In the genomic region with DNA sequence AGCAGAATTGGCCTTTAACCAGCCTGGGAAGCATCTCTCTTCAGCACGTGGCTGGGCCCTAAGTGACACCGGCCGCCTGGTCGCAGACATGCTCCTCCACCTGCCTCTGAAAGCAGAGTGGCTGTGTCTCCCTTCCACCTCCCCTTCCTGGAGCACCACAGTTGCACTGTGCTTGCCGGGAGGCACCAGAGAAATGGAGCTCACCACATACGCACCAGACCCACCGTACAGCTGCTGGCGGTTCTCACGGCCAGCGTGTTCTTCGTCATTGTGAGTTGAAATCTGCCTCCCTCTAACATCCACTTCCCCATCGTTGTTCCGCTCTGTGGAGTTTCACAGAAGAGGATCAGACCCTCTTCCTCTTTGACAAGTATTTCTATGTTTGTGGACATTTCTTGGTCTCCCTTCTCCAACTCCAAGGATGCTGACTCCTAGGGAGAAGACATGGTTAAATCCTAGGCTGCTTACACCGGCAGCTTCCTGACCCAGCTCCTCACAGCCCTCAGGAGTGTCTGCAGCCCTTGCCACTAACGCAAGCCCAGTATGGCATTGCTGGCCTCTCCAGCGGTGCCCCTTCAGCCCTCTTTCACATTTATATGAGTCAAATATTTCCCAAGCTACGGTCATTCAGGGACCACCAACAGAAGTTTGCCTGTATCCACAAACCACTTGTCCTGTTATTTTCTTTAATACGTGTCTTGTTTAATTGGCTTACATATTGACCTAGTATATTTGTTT, we compare ENCODE assay signal across 6 cellular contexts. TPM values are rescaled to one million over a fixed set of nuclear protein-coding genes. Genes with fewer than 3 reads are reported as not detected.
"Had no signal": no experiment of that assay in that cellular context is flagged by ENCODE, and none has a peak within 500 bp of the region (broad histone marks: within the 10 kb centered on the region; RNA-seq: fewer than 3 reads in every experiment).

No MANE protein-coding gene starts in this region.

- DNase-seq: activated CD8-positive, alpha-beta memory T cell treated with anti-CD3 and anti-CD28 coated beads, Interleukin-2, amount 50 U/mL, for 4 hours; naive thymus-derived CD8-positive, alpha-beta T cell; ovary; T-helper 2 cell had no signal

- ATAC-seq: naive thymus-derived CD8-positive, alpha-beta T cell had no signal

- H3K9me3 ChIP-seq: ovary had no signal

- H3K4me3 ChIP-seq: ovary had no signal

- H3K27ac ChIP-seq: ovary had no signal

- H3K36me3 ChIP-seq: ovary had no signal

- H3K27me3 ChIP-seq: ovary had no signal

RNA-seq across cellular contexts. Expression of a gene that starts 11.5 kb away (rescaled TPM):
- total RNA-seq: activated T-helper 2 cell treated with anti-CD3 and anti-CD28 coated beads, Interferon-gamma antibody, Interleukin-2, Interleukin-4, amounts not matched to agents 10 μg/mL and 5 μg/mL and 100 μg/mL, durations not matched to agents 14 hours and 24 hours and 36 hours; naive thymus-derived CD8-positive, alpha-beta T cell had no signal
- polyA plus RNA-seq: naive thymus-derived CD8-positive, alpha-beta T cell had no signal

RNA-seq across cellular contexts. Expression of a gene that starts 21.2 kb away (rescaled TPM):
- total RNA-seq: activated T-helper 2 cell treated with anti-CD3 and anti-CD28 coated beads, Interferon-gamma antibody, Interleukin-2, Interleukin-4, amounts not matched to agents 10 μg/mL and 5 μg/mL and 100 μg/mL, durations not matched to agents 14 hours and 24 hours and 36 hours; mesenteric fat pad; naive thymus-derived CD8-positive, alpha-beta T cell; ovary had no signal
- polyA plus RNA-seq: naive thymus-derived CD8-positive, alpha-beta T cell; ovary had no signal

RNA-seq across cellular contexts. Expression of a gene that starts 38.7 kb away (rescaled TPM):
- total RNA-seq: activated T-helper 2 cell treated with anti-CD3 and anti-CD28 coated beads, Interferon-gamma antibody, Interleukin-2, Interleukin-4, amounts not matched to agents 10 μg/mL and 5 μg/mL and 100 μg/mL, durations not matched to agents 14 hours and 24 hours and 36 hours; mesenteric fat pad; naive thymus-derived CD8-positive, alpha-beta T cell had no signal
- polyA plus RNA-seq: naive thymus-derived CD8-positive, alpha-beta T cell had no signal

RNA-seq across cellular contexts. Expression of a gene that starts 41.9 kb away (rescaled TPM):
- total RNA-seq: activated T-helper 2 cell treated with anti-CD3 and anti-CD28 coated beads, Interferon-gamma antibody, Interleukin-2, Interleukin-4, amounts not matched to agents 10 μg/mL and 5 μg/mL and 100 μg/mL, durations not matched to agents 14 hours and 24 hours and 36 hours; mesenteric fat pad; ovary had no signal
- polyA plus RNA-seq: naive thymus-derived CD8-positive, alpha-beta T cell; ovary had no signal

RNA-seq across cellular contexts. Expression of a gene that starts 58.1 kb away (rescaled TPM):
- total RNA-seq: activated T-helper 2 cell treated with anti-CD3 and anti-CD28 coated beads, Interferon-gamma antibody, Interleukin-2, Interleukin-4, amounts not matched to agents 10 μg/mL and 5 μg/mL and 100 μg/mL, durations not matched to agents 14 hours and 24 hours and 36 hours; mesenteric fat pad; naive thymus-derived CD8-positive, alpha-beta T cell had no signal
- polyA plus RNA-seq: naive thymus-derived CD8-positive, alpha-beta T cell; ovary had no signal
